ENCODE assay signal across 26 cellular contexts in genomic region chr1:18542351-18542750, GRCh38.
DNase-seq lines count a peak whose midpoint lies in the region; ATAC-seq, FAIRE-seq and TF ChIP-seq lines count a peak whose summit lies in the region.
"Had no signal": no experiment of that assay in that cellular context is flagged by ENCODE, and none has a peak within 500 bp of the region (broad histone marks: within the 10 kb centered on the region; RNA-seq: fewer than 3 reads in every experiment).

No MANE protein-coding gene starts in this region.

- no peak overlapping the region for H3K14ac ChIP-seq in H1 (ENCODE audit: insufficient read length)

- DNase-seq in activated CD4-positive, CD25-positive, alpha-beta regulatory T cell treated with anti-CD3 and anti-CD28 coated beads, Interleukin-2, amount 50 U/mL, for 72 hours: peak; percentile 4
- no peak for DNase-seq in activated CD4-positive, CD25-positive, alpha-beta regulatory T cell (lab: John Stamatoyannopoulos, UW)
- DNase-seq in H1 (ENCODE audit: low read depth in 1 of 2, low spot score in 2 of 2): no peak
- DNase-seq in mesenteric fat pad (ENCODE audit: low spot score): peak; percentile 24
- DNase-seq in upper lobe of right lung: peak; percentile 28
- DNase-seq in NCI-H526 (lab: John Stamatoyannopoulos, UW): no peak
- no peak for DNase-seq in NCI-H446 treated with DMSO at 0.1 percent for 48 hours (lab: John Stamatoyannopoulos, UW)
- DNase-seq: activated CD4-positive, alpha-beta T cell treated with anti-CD3 and anti-CD28 coated beads, Interleukin-2, amount 10 ng/mL, durations not matched to agents 24 days and 14 days; activated gamma-delta T cell; activated naive CD8-positive, alpha-beta T cell treated with anti-CD3 and anti-CD28 coated beads, Interleukin-2, amount 50 U/mL, for 24 hours; activated T-cell treated with anti-CD3 and anti-CD28 coated beads, Interleukin-2, amount 50 U/mL, for 1 hour; HFFc6; left colon; mammary epithelial cell; right cardiac atrium; stimulated activated naive CD8-positive, alpha-beta T cell treated with anti-CD3 and anti-CD28 coated beads, Interleukin-15, amount 100 ng/mL, for 72 hours; SW 1271; T-helper 9 cell; thyroid gland had no signal

- no peak for TF ChIP-seq RAD21 in H1 (IDR thresholded peaks at IDR 0.05 in 1 of 2, conservative IDR thresholded peaks at IDR 0.05 in 1 of 2; ENCODE audit: low read depth in 2 of 2, low read length in 2 of 2)

- no peaks in the 10 kb centered on the region for H4K20me1 ChIP-seq in H1 (replicated peaks in 1 of 2; ENCODE audit: control insufficient read depth in 1 of 2, insufficient read depth in 2 of 2, low read length in 2 of 2)

- H3K4me2 ChIP-seq in H1 (ENCODE audit: insufficient read depth in 1 of 2, low read depth in 2 of 2, low read length in 2 of 2): peak overlapping the region; percentile 45 to 49

- H3K79me1 ChIP-seq in H1 (ENCODE audit: low read depth, low read length): no peaks in the 10 kb centered on the region

- no peak overlapping the region for H4K5ac ChIP-seq in H1 (ENCODE audit: insufficient read length, low read depth, low read length)

- intact Hi-C loops in upper lobe of right lung (cut with DNase I): no loop called here

- no peak overlapping the region for H3K27ac ChIP-seq in H1 (ENCODE audit: low read depth, low read length)
- no peak overlapping the region for H3K27ac ChIP-seq in upper lobe of right lung
- H3K27ac ChIP-seq: thyroid gland, VCaP had no signal

- H3K79me2 ChIP-seq in H1 (ENCODE audit: control insufficient read depth in 1 of 2, insufficient read depth in 2 of 2, low read length in 2 of 2): no peaks in the 10 kb centered on the region

- H3K36me3 ChIP-seq in H1 (ENCODE audit: control insufficient read depth in 2 of 4, insufficient read depth in 4 of 4, low read length in 3 of 4) (no peaks in the 10 kb centered on the region), upper lobe of right lung (no peaks in the 10 kb centered on the region)
- H3K36me3 ChIP-seq: thyroid gland had no signal

- H4K91ac ChIP-seq in H1 (replicated peaks; ENCODE audit: insufficient read length, low read length): no peak overlapping the region

- CTCF ChIA-PET in H1 (lab: Charles Lee; ENCODE audit: partially characterized antibody): interaction anchor here (1.1 to 50.4 kb wide), 2 partner anchors 29 to 45 kb away, joined by 3 to 984 read pairs; no protein-coding TSS in a partner anchor

- H3K4me1 ChIP-seq in H1 (replicated peaks in 1 of 4; ENCODE audit: control insufficient read depth in 3 of 4, insufficient read depth in 4 of 4, low read length in 3 of 4): peaks cover 0 to 7% (median 3%) of the 10 kb centered on the region in 4 experiments; a peak in 5 of 7 replicates
- H3K4me1 ChIP-seq in upper lobe of right lung: no peaks in the 10 kb centered on the region
- H3K4me1 ChIP-seq: thyroid gland had no signal

- TF ChIP-seq CTCF in H1 (IDR thresholded peaks at IDR 0.05; ENCODE audit: control extremely low read depth in 1 of 3, insufficient read depth in 1 of 3, low read depth in 1 of 3, low read length in 3 of 3) (no peak), upper lobe of right lung (IDR thresholded peaks at IDR 0.05) (no peak)

- POLR2A ChIA-PET in H1 (lab: Charles Lee; ENCODE audit: partially characterized antibody): interaction anchor here (0.7 kb wide), 1 partner anchor 366 kb away, joined by 3 read pairs; no protein-coding TSS in a partner anchor

- no peak overlapping the region for H2BK120ac ChIP-seq in H1 (replicated peaks; ENCODE audit: low read depth, low read length)

- WGBS in H1 (ENCODE audit: extremely low coverage in 1 of 2, insufficient coverage in 1 of 2, insufficient read length in 1 of 2, insufficient replicate concordance in 2 of 2, low coverage in 1 of 2, low lambda C conversion rate in 2 of 2, missing lambda C conversion rate in 1 of 2), 2 experiments: 53% methylated on average over 8 of the region's 8 CpGs; no CpG with 5 or more reads in 1 of the 2 experiments

- H3K9ac ChIP-seq in H1 (replicated peaks in 1 of 4; ENCODE audit: extremely low read depth in 1 of 4, low read depth in 3 of 4, low read length in 3 of 4): no peak overlapping the region

- no peak overlapping the region for H3K56ac ChIP-seq in H1 (replicated peaks; ENCODE audit: insufficient read length, low read depth, low read length)

- H2BK5ac ChIP-seq in H1 (ENCODE audit: low read depth, low read length): 0 out of 2 replicates have a peak overlapping the region, but pooled peaks have one; percentile 17

- H3K4ac ChIP-seq in H1 (replicated peaks; ENCODE audit: insufficient read length, low read depth, low read length): no peak overlapping the region

- H3K9me3 ChIP-seq in H1 (ENCODE audit: insufficient read depth in 2 of 2, low read depth in 1 of 2, low read length in 1 of 2) (peaks cover 0 to 6% of the 10 kb centered on the region in 2 experiments; a peak in 1 of 4 replicates), upper lobe of right lung (no peaks in the 10 kb centered on the region)
- H3K9me3 ChIP-seq: thyroid gland had no signal

- no peaks in the 10 kb centered on the region; the same call in 1 of the 2 replicates for H3K23me2 ChIP-seq in H1 (ENCODE audit: low read depth, low read length)

- H3K4me3 ChIP-seq in H1 (ENCODE audit: extremely low read depth in 1 of 4, insufficient read depth in 2 of 4, low read depth in 3 of 4, low read length in 4 of 4): peak overlapping the region in 3 of 4 experiments; percentile 2 to 18 (median 14); a peak in 4 of 8 replicates
- no peak overlapping the region for H3K4me3 ChIP-seq in upper lobe of right lung
- H3K4me3 ChIP-seq: thyroid gland had no signal

- no peak overlapping the region for H2AFZ ChIP-seq in H1 (ENCODE audit: low read length)

- no peak overlapping the region for H3K23ac ChIP-seq in H1 (ENCODE audit: insufficient read length)

- no peak for FAIRE-seq in H1 (lab: Jason Lieb, UNC)
- FAIRE-seq: A204.1, astrocyte, G401.6, HTR-8/SVneo had no signal

- no peak for TF ChIP-seq EP300 in H1 (IDR thresholded peaks at IDR 0.05; ENCODE audit: borderline replicate concordance in 1 of 2, low read depth in 2 of 2, low read length in 2 of 2)

- 0 out of 2 replicates have a peak overlapping the region, but pooled peaks have one; percentile 63 for H2BK15ac ChIP-seq in H1 (ENCODE audit: low read length)

- no peak for TF ChIP-seq POLR2A in H1 (IDR thresholded peaks at IDR 0.05; ENCODE audit: control extremely low read depth in 1 of 2, low read depth in 2 of 2, low read length in 2 of 2)

- no peak overlapping the region for H4K8ac ChIP-seq in H1 (ENCODE audit: extremely low read depth, insufficient read depth, low read length)

- no peak overlapping the region for H2AK5ac ChIP-seq in H1 (ENCODE audit: low read depth, low read length)

- no peak overlapping the region; the same call in 1 of the 2 replicates for H3K18ac ChIP-seq in H1 (ENCODE audit: extremely low read depth, low read length)

- H2BK20ac ChIP-seq in H1 (ENCODE audit: low read length): peak overlapping the region; percentile 51; the same call in 1 of the 2 replicates

- no peak for ATAC-seq in upper lobe of right lung
- ATAC-seq in HG03457 (IDR thresholded peaks at IDR 0.05; ENCODE audit: unreplicated experiment): no peak
- ATAC-seq: activated naive CD8-positive, alpha-beta T cell treated with anti-CD3 and anti-CD28 coated beads, Interleukin-2, amount 50 U/mL, for 24 hours; esophagus mucosa; left colon; right cardiac atrium; stimulated activated naive CD8-positive, alpha-beta T cell treated with anti-CD3 and anti-CD28 coated beads, Interleukin-15, amount 100 ng/mL, for 72 hours had no signal

- peak overlapping the region; percentile 86 for H2BK12ac ChIP-seq in H1 (ENCODE audit: low read depth, low read length)

- H3K27me3 ChIP-seq in H1 (replicated peaks in 1 of 4; ENCODE audit: control insufficient read depth in 3 of 4, extremely low read depth in 1 of 4, insufficient read depth in 3 of 4, low read length in 3 of 4): peaks cover 0 to 7% (median 0%) of the 10 kb centered on the region in 4 experiments; a peak in 4 of 7 replicates
- peaks cover 37% of the 10 kb centered on the region for H3K27me3 ChIP-seq in upper lobe of right lung
- H3K27me3 ChIP-seq: thyroid gland had no signal

TF ChIP-seq in H1, 55 proteins besides CTCF, POLR2A, EP300 and RAD21 (continues in another document):
- TF ChIP-seq KDM1A (IDR thresholded peaks at IDR 0.05; ENCODE audit: borderline replicate concordance, low read length): no peak

Comparison
In these comparisons a context has a peak if more than half of its experiments do, and no peak if none do; other contexts are left out.
1. DNase-seq: peak in activated CD4-positive, CD25-positive, alpha-beta regulatory T cell treated with anti-CD3 and anti-CD28 coated beads, Interleukin-2, amount 50 U/mL, for 72 hours (single experiment), mesenteric fat pad (single experiment) and upper lobe of right lung (single experiment); none in activated CD4-positive, CD25-positive, alpha-beta regulatory T cell (0 of 4), H1 (0 of 2), NCI-H526 (0 of 2) and NCI-H446 treated with DMSO at 0.1 percent for 48 hours (single experiment).